ENCODE assay signal across 1 cellular context in genomic region chr5:120457839-120458507, GRCh38.
TF ChIP-seq lines count a peak whose summit lies in the region.

No MANE protein-coding gene starts in this region.

TF ChIP-seq in HepG2, 621 proteins besides CTCF, POLR2A, EP300 and RAD21 (continued from another document and continues in another):
- no peak for TF ChIP-seq ZNF142 (CRISPR knock-in tag; IDR thresholded peaks at IDR 0.05)
- TF ChIP-seq ZNF230 (CRISPR knock-in tag; IDR thresholded peaks at IDR 0.05), result no peak
- TF ChIP-seq PAX8 (CRISPR knock-in tag; IDR thresholded peaks at IDR 0.05; ENCODE audit: borderline replicate concordance), result no peak
- TF ChIP-seq YEATS2 (CRISPR knock-in tag; IDR thresholded peaks at IDR 0.05; ENCODE audit: borderline replicate concordance), result 0 out of 2 replicates have a peak, but pooled peaks have one; percentile 27
- no peak for TF ChIP-seq IRF2 (CRISPR knock-in tag; IDR thresholded peaks at IDR 0.05)
- TF ChIP-seq HES4 (CRISPR knock-in tag; IDR thresholded peaks at IDR 0.05; ENCODE audit: borderline replicate concordance), result no peak
- no peak for TF ChIP-seq SOX13 (IDR thresholded peaks at IDR 0.05)
- peak in 1 of 2 experiments; percentile 18; a peak in 1 of 4 replicates for TF ChIP-seq SOX13 (CRISPR knock-in tag; conservative IDR thresholded peaks at IDR 0.05 in 1 of 2, IDR thresholded peaks at IDR 0.05 in 1 of 2)
- TF ChIP-seq RBFOX2 (IDR thresholded peaks at IDR 0.05; ENCODE audit: low read depth, low read length), result no peak
- no peak for TF ChIP-seq POLR2AphosphoS5 (IDR thresholded peaks at IDR 0.05; ENCODE audit: low read depth, low read length)
- no peak for TF ChIP-seq ZNF746 (CRISPR knock-in tag; IDR thresholded peaks at IDR 0.05)
- TF ChIP-seq, protein P1, sequence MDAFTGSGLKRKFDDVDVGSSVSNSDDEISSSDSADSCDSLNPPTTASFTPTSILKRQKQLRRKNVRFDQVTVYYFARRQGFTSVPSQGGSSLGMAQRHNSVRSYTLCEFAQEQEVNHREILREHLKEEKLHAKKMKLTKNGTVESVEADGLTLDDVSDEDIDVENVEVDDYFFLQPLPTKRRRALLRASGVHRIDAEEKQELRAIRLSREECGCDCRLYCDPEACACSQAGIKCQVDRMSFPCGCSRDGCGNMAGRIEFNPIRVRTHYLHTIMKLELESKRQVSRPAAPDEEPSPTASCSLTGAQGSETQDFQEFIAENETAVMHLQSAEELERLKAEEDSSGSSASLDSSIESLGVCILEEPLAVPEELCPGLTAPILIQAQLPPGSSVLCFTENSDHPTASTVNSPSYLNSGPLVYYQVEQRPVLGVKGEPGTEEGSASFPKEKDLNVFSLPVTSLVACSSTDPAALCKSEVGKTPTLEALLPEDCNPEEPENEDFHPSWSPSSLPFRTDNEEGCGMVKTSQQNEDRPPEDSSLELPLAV (CRISPR knock-in tag; conservative IDR thresholded peaks at IDR 0.05; ENCODE audit: low read depth), result no peak
- no peak for TF ChIP-seq SIN3A (IDR thresholded peaks at IDR 0.05; ENCODE audit: borderline replicate concordance, low read depth, low read length)
- no peak for TF ChIP-seq HOXD1 (CRISPR knock-in tag; IDR thresholded peaks at IDR 0.05)
- TF ChIP-seq GABPB1 (CRISPR knock-in tag; IDR thresholded peaks at IDR 0.05), result peak; percentile 29; the same call in 1 of the 2 replicates
- TF ChIP-seq ARID2 (CRISPR knock-in tag; IDR thresholded peaks at IDR 0.05; ENCODE audit: borderline replicate concordance), result no peak
- no peak for TF ChIP-seq ZFY (CRISPR knock-in tag; IDR thresholded peaks at IDR 0.05)
- TF ChIP-seq ZNF354B (CRISPR knock-in tag; IDR thresholded peaks at IDR 0.05), result no peak
- no peak for TF ChIP-seq RFX5 (IDR thresholded peaks at IDR 0.05; ENCODE audit: low read depth, low read length)
- TF ChIP-seq ZSCAN29 (CRISPR knock-in tag; conservative IDR thresholded peaks at IDR 0.05), result no peak
- no peak for TF ChIP-seq ZNF10 (CRISPR knock-in tag; IDR thresholded peaks at IDR 0.05; ENCODE audit: borderline replicate concordance, low read depth)
- 0 out of 2 replicates have a peak, but pooled peaks have one; percentile 6 for TF ChIP-seq SOX5 (CRISPR knock-in tag; IDR thresholded peaks at IDR 0.05; ENCODE audit: borderline replicate concordance)
- TF ChIP-seq ZIK1 (CRISPR knock-in tag; IDR thresholded peaks at IDR 0.05; ENCODE audit: borderline replicate concordance, low read depth), result no peak
- TF ChIP-seq, protein P2, sequence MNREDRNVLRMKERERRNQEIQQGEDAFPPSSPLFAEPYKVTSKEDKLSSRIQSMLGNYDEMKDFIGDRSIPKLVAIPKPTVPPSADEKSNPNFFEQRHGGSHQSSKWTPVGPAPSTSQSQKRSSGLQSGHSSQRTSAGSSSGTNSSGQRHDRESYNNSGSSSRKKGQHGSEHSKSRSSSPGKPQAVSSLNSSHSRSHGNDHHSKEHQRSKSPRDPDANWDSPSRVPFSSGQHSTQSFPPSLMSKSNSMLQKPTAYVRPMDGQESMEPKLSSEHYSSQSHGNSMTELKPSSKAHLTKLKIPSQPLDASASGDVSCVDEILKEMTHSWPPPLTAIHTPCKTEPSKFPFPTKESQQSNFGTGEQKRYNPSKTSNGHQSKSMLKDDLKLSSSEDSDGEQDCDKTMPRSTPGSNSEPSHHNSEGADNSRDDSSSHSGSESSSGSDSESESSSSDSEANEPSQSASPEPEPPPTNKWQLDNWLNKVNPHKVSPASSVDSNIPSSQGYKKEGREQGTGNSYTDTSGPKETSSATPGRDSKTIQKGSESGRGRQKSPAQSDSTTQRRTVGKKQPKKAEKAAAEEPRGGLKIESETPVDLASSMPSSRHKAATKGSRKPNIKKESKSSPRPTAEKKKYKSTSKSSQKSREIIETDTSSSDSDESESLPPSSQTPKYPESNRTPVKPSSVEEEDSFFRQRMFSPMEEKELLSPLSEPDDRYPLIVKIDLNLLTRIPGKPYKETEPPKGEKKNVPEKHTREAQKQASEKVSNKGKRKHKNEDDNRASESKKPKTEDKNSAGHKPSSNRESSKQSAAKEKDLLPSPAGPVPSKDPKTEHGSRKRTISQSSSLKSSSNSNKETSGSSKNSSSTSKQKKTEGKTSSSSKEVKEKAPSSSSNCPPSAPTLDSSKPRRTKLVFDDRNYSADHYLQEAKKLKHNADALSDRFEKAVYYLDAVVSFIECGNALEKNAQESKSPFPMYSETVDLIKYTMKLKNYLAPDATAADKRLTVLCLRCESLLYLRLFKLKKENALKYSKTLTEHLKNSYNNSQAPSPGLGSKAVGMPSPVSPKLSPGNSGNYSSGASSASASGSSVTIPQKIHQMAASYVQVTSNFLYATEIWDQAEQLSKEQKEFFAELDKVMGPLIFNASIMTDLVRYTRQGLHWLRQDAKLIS (CRISPR knock-in tag; IDR thresholded peaks at IDR 0.05), result no peak
- TF ChIP-seq EHMT2 (IDR thresholded peaks at IDR 0.05; ENCODE audit: borderline replicate concordance, low read depth, low read length), result no peak
- peak; percentile 35; the same call in 1 of the 2 replicates for TF ChIP-seq SMC3 (IDR thresholded peaks at IDR 0.05; ENCODE audit: low read length)
- no peak for TF ChIP-seq KMT2B (CRISPR knock-in tag; IDR thresholded peaks at IDR 0.05)
- TF ChIP-seq RNF2 (conservative IDR thresholded peaks at IDR 0.05; ENCODE audit: low read depth), result no peak
- TF ChIP-seq, protein P3, sequence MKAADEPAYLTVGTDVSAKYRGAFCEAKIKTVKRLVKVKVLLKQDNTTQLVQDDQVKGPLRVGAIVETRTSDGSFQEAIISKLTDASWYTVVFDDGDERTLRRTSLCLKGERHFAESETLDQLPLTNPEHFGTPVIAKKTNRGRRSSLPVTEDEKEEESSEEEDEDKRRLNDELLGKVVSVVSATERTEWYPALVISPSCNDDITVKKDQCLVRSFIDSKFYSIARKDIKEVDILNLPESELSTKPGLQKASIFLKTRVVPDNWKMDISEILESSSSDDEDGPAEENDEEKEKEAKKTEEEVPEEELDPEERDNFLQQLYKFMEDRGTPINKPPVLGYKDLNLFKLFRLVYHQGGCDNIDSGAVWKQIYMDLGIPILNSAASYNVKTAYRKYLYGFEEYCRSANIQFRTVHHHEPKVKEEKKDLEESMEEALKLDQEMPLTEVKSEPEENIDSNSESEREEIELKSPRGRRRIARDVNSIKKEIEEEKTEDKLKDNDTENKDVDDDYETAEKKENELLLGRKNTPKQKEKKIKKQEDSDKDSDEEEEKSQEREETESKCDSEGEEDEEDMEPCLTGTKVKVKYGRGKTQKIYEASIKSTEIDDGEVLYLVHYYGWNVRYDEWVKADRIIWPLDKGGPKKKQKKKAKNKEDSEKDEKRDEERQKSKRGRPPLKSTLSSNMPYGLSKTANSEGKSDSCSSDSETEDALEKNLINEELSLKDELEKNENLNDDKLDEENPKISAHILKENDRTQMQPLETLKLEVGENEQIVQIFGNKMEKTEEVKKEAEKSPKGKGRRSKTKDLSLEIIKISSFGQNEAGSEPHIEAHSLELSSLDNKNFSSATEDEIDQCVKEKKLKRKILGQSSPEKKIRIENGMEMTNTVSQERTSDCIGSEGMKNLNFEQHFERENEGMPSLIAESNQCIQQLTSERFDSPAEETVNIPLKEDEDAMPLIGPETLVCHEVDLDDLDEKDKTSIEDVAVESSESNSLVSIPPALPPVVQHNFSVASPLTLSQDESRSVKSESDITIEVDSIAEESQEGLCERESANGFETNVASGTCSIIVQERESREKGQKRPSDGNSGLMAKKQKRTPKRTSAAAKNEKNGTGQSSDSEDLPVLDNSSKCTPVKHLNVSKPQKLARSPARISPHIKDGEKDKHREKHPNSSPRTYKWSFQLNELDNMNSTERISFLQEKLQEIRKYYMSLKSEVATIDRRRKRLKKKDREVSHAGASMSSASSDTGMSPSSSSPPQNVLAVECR (CRISPR knock-in tag; IDR thresholded peaks at IDR 0.05; ENCODE audit: borderline replicate concordance), result peak; percentile 19; the same call in 1 of the 2 replicates
- TF ChIP-seq ZNF720 (CRISPR knock-in tag; IDR thresholded peaks at IDR 0.05), result no peak
- TF ChIP-seq SNAPC2 (CRISPR knock-in tag; IDR thresholded peaks at IDR 0.05), result no peak
- no peak for TF ChIP-seq HMG20A (CRISPR knock-in tag; IDR thresholded peaks at IDR 0.05; ENCODE audit: borderline replicate concordance)
- no peak for TF ChIP-seq MAF1 (CRISPR knock-in tag; IDR thresholded peaks at IDR 0.05; ENCODE audit: borderline replicate concordance)
- TF ChIP-seq, protein P4, sequence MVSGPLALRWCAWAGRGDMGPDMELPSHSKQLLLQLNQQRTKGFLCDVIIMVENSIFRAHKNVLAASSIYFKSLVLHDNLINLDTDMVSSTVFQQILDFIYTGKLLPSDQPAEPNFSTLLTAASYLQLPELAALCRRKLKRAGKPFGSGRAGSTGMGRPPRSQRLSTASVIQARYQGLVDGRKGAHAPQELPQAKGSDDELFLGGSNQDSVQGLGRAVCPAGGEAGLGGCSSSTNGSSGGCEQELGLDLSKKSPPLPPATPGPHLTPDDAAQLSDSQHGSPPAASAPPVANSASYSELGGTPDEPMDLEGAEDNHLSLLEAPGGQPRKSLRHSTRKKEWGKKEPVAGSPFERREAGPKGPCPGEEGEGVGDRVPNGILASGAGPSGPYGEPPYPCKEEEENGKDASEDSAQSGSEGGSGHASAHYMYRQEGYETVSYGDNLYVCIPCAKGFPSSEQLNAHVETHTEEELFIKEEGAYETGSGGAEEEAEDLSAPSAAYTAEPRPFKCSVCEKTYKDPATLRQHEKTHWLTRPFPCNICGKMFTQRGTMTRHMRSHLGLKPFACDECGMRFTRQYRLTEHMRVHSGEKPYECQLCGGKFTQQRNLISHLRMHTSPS (CRISPR knock-in tag; IDR thresholded peaks at IDR 0.05; ENCODE audit: low read depth), result no peak
- no peak for TF ChIP-seq PHB2 (IDR thresholded peaks at IDR 0.05; ENCODE audit: partially characterized antibody)
- no peak for TF ChIP-seq CREM (IDR thresholded peaks at IDR 0.05)
- no peak for TF ChIP-seq CREM (CRISPR knock-in tag; IDR thresholded peaks at IDR 0.05)
- TF ChIP-seq ZNF891 (CRISPR knock-in tag; IDR thresholded peaks at IDR 0.05), result no peak
- no peak for TF ChIP-seq MXD1 (CRISPR knock-in tag; IDR thresholded peaks at IDR 0.05)
- peak; percentile 77; the same call in 1 of the 2 replicates for TF ChIP-seq ARNTL (CRISPR knock-in tag; IDR thresholded peaks at IDR 0.05)
- TF ChIP-seq KDM5B (CRISPR knock-in tag; IDR thresholded peaks at IDR 0.05; ENCODE audit: borderline replicate concordance), result no peak
- TF ChIP-seq ZFAT (CRISPR knock-in tag; conservative IDR thresholded peaks at IDR 0.05), result no peak
- no peak for TF ChIP-seq DRAP1 (CRISPR knock-in tag; IDR thresholded peaks at IDR 0.05)
- TF ChIP-seq ZNF878 (CRISPR knock-in tag; IDR thresholded peaks at IDR 0.05), result no peak
- TF ChIP-seq THYN1 (CRISPR knock-in tag; IDR thresholded peaks at IDR 0.05; ENCODE audit: borderline replicate concordance, low read depth), result no peak
- TF ChIP-seq MEF2D (CRISPR knock-in tag; IDR thresholded peaks at IDR 0.05), result no peak
- no peak for TF ChIP-seq PATZ1 (CRISPR knock-in tag; IDR thresholded peaks at IDR 0.05)
